8 cellular contexts compared by ENCODE assay signal in the genomic region with DNA sequence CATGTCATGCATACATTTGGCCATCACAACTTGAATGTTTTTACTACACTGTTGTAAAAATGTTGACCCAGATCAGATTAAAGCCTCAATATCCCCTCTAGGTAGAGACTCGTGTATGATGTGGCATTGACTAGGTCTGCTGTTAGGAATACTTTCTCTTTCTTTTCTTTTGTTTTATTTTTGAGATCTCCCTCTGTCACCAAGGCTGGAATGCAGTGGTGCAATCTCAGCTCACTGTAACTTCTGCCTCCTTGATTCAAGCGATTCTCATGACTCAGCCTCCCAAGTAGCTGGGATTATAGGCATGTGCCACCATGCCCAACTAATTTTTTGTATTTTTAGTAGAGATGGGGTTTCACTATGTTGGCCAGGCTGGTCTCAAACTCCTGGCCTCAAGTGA.
A peak's percentile ranks its signal among the peaks of the same experiment; 100 is the strongest.
DNase-seq lines count a peak whose midpoint lies in the region; TF ChIP-seq lines count a peak whose summit lies in the region.
"Not testable (repeated sequence)": the region's sequence is repeated elsewhere in the genome, so short reads cannot be mapped to it uniquely, and the experiment has no call there.

No MANE protein-coding gene starts in this region.

- not testable (repeated sequence) for H3K9ac ChIP-seq in adipocyte (ENCODE audit: low read length)

- peaks cover 12% of the 10 kb centered on the region for H3K4me1 ChIP-seq in adipocyte (ENCODE audit: control insufficient read depth, insufficient read depth, low read length)

- H3K4me3 ChIP-seq in adipocyte (ENCODE audit: low read length): peak overlapping the region; percentile 60
- H3K4me3 ChIP-seq in cardiac fibroblast (replicated peaks in 1 of 2; ENCODE audit: low read depth in 2 of 2, low read length in 2 of 2); fibroblast of mammary gland (ENCODE audit: control insufficient read depth, low read depth, low read length); skeletal muscle cell (ENCODE audit: low read depth, low read length): not testable (repeated sequence)

- not testable (repeated sequence) for H3K27me3 ChIP-seq in adipocyte (replicated peaks; ENCODE audit: control insufficient read depth, insufficient read depth, low read length)

- H3K36me3 ChIP-seq in adipocyte (ENCODE audit: control insufficient read depth, insufficient read depth, low read length, severe bottlenecking): not testable (repeated sequence)

- H3K9me3 ChIP-seq in adipocyte (ENCODE audit: control insufficient read depth, low read length): not testable (repeated sequence)

- DNase-seq in AG20443 (ENCODE audit: low spot score) (peak; percentile 11), ELR (ENCODE audit: low read depth) (peak; percentile 32), HT1080 (ENCODE audit: low read depth) (peak; percentile 64), adipocyte (ENCODE audit: low read depth) (peak; percentile 63), cardiac fibroblast (ENCODE audit: low read depth in 2 of 2) (peak; percentile 25 to 75), fibroblast of mammary gland (ENCODE audit: low read depth) (peak; percentile 6), iris pigment epithelial cell (ENCODE audit: low read depth) (peak; percentile 69), skeletal muscle cell (ENCODE audit: low read depth) (peak; percentile 1)

- not testable (repeated sequence) for TF ChIP-seq CTCF in cardiac fibroblast (IDR thresholded peaks at IDR 0.05; ENCODE audit: low read depth, low read length); fibroblast of mammary gland (conservative IDR thresholded peaks at IDR 0.05; ENCODE audit: control insufficient read depth, insufficient read depth, low read depth, low read length)

Comparison
In these comparisons a context has a peak if more than half of its experiments do, and no peak if none do; other contexts are left out.
1. DNase-seq: peak in every context shown above with its lines; median percentile 69 in iris pigment epithelial cell; 64 in HT1080; 63 in adipocyte; 50 in cardiac fibroblast; 32 in ELR; 11 in AG20443; 6 in fibroblast of mammary gland; 1 in skeletal muscle cell.